ENCODE assay signal across 1 cellular context in the genomic region with DNA sequence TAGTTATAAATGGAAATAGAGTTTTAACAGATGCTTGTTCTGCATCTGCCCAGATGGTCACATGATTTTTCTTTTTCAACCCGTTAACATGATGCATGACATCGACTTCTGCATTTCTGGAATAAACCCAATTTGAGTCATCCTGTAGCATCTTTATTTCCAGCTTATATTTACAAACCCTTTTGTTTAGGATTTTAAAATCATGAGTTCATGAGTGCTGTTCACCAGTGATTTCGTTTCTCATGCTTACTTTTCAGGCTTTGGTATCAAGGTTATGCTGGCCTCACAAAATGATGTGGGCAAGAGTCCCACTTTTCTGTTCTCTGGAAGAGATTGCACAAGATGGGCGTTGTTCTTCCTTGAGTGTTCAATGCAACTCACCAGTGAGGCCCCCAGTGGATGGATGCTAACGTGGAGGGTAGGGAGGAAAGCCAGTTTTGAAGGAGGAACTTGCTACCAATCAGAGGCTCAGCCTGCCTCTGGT.
TF ChIP-seq lines count a peak whose summit lies in the region.

No MANE protein-coding gene starts in this region.

TF ChIP-seq in GM23338, 12 proteins besides CTCF, POLR2A, EP300 and RAD21 (continued from another document):
- no peak for TF ChIP-seq ZNF462 (CRISPR knock-in tag; IDR thresholded peaks at IDR 0.05)
- TF ChIP-seq JUNB (IDR thresholded peaks at IDR 0.05; ENCODE audit: unreplicated experiment), result no peak
- TF ChIP-seq STAT1 (IDR thresholded peaks at IDR 0.05; ENCODE audit: unreplicated experiment), result no peak
- no peak for TF ChIP-seq NANOG (IDR thresholded peaks at IDR 0.05; ENCODE audit: borderline replicate concordance)
